8 cellular contexts compared by ENCODE assay signal in the genomic region with DNA sequence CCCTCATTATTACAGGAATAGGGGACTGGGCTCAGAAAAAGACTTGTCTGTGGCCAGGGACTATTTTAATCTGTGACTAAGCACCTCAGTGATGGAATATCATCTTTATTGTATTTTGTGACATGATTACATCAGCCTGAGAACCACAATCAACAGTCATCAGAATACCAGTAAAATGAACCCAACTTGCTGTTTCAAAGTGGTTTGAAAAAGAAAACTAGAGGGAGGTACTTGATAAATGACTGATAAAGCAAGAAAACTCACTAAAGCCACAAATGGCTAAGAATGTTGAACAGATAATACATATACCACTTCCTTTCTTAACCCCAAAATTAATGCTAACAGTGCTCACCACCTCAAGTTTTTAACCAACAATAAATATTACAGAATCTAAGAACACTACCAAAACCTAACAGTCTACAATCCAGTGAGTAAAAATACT.
DNase-seq lines count a peak whose midpoint lies in the region; ATAC-seq lines count a peak whose summit lies in the region.

No MANE protein-coding gene starts in this region.

- H3K27ac ChIP-seq in right cardiac atrium (ENCODE audit: low read length), result no peak overlapping the region

- H3K27ac Mint-ChIP-seq in activated CD4-positive, alpha-beta memory T cell treated with anti-CD3 and anti-CD28 coated beads, Interleukin-2, amount 10 ng/mL, durations not matched to agents 7 days and 5 days, result peak overlapping the region; percentile 72

- peaks cover 27% of the 10 kb centered on the region for H3K36me3 Mint-ChIP-seq in activated T-cell treated with anti-CD3 and anti-CD28 coated beads, Interleukin-2, amount 50 U/mL, for 4 hours (ENCODE audit: insufficient read depth)
- H3K36me3 Mint-ChIP-seq in activated CD4-positive, alpha-beta memory T cell treated with anti-CD3 and anti-CD28 coated beads, Interleukin-2, amount 10 ng/mL, durations not matched to agents 7 days and 5 days (ENCODE audit: low read depth), result peaks cover 41% of the 10 kb centered on the region

- intact Hi-C loops in right cardiac atrium (cut with DNase I), result no loop called here

- POLR2A ChIA-PET in activated CD4-positive, alpha-beta memory T cell treated with anti-CD3 and anti-CD28 coated beads, Interleukin-2, amount 10 ng/mL, durations not matched to agents 7 days and 5 days (lab: Charles Lee), result interaction anchor here (1.1 to 1.4 kb wide), 2 partner anchors 154 to 172 kb away, joined by 3 to 4 read pairs; a partner anchor contains a TSS

- no peaks in the 10 kb centered on the region for H3K27me3 Mint-ChIP-seq in activated T-cell treated with anti-CD3 and anti-CD28 coated beads, Interleukin-2, amount 50 U/mL, for 4 hours (ENCODE audit: low read depth)
- H3K27me3 Mint-ChIP-seq in activated CD4-positive, alpha-beta memory T cell treated with anti-CD3 and anti-CD28 coated beads, Interleukin-2, amount 10 ng/mL, durations not matched to agents 7 days and 5 days, result no peaks in the 10 kb centered on the region

- peaks cover 3% of the 10 kb centered on the region for H3K4me1 ChIP-seq in right cardiac atrium (ENCODE audit: control insufficient read depth, insufficient read depth, low read length)

- H3K4me3 Mint-ChIP-seq in activated T-cell treated with anti-CD3 and anti-CD28 coated beads, Interleukin-2, amount 50 U/mL, for 4 hours, result peak overlapping the region; percentile 8
- peak overlapping the region; percentile 8 for H3K4me3 Mint-ChIP-seq in activated CD4-positive, alpha-beta memory T cell treated with anti-CD3 and anti-CD28 coated beads, Interleukin-2, amount 10 ng/mL, durations not matched to agents 7 days and 5 days

- CTCF ChIA-PET in activated CD4-positive, alpha-beta memory T cell treated with anti-CD3 and anti-CD28 coated beads, Interleukin-2, amount 10 ng/mL, durations not matched to agents 7 days and 5 days (lab: Charles Lee), result no interaction called here

- no peak overlapping the region for H3K4me3 ChIP-seq in right cardiac atrium (ENCODE audit: low read length)

- DNase-seq in activated T-cell treated with anti-CD3 and anti-CD28 coated beads, Interleukin-2, amount 50 U/mL, for 4 hours, result no peak
- DNase-seq in activated T-cell treated with anti-CD3 and anti-CD28 coated beads, Interleukin-2, amount 50 U/mL, for 48 hours, result no peak
- no peak for DNase-seq in activated CD4-positive, alpha-beta memory T cell treated with anti-CD3 and anti-CD28 coated beads, Interleukin-2, amount 10 ng/mL, durations not matched to agents 7 days and 5 days
- peak; percentile 58 for DNase-seq in renal cortical epithelial cell (ENCODE audit: low read depth)
- no peak for DNase-seq in NCI-H1092 (lab: John Stamatoyannopoulos, UW)
- no peak for DNase-seq in right cardiac atrium
- DNase-seq in NCI-H146 treated with DMSO at 0.1 percent for 48 hours (lab: John Stamatoyannopoulos, UW; ENCODE audit: unreplicated experiment), result no peak

- H3K4me1 Mint-ChIP-seq in activated T-cell treated with anti-CD3 and anti-CD28 coated beads, Interleukin-2, amount 50 U/mL, for 4 hours (ENCODE audit: low read depth), result peaks cover 54% of the 10 kb centered on the region
- H3K4me1 Mint-ChIP-seq in activated CD4-positive, alpha-beta memory T cell treated with anti-CD3 and anti-CD28 coated beads, Interleukin-2, amount 10 ng/mL, durations not matched to agents 7 days and 5 days, result peaks cover 52% of the 10 kb centered on the region

- ATAC-seq in activated T-cell treated with anti-CD3 and anti-CD28 coated beads, Interleukin-2, amount 50 U/mL, for 4 hours, result peak; percentile 92 to 94
- peak; percentile 63 for ATAC-seq in HG03159 (IDR thresholded peaks at IDR 0.05; ENCODE audit: unreplicated experiment)
- no peak for ATAC-seq in right cardiac atrium

- H3K27me3 ChIP-seq in right cardiac atrium (ENCODE audit: control insufficient read depth, insufficient read depth), result no peaks in the 10 kb centered on the region

- no peaks in the 10 kb centered on the region for H3K9me3 Mint-ChIP-seq in activated T-cell treated with anti-CD3 and anti-CD28 coated beads, Interleukin-2, amount 50 U/mL, for 4 hours
- H3K9me3 Mint-ChIP-seq in activated CD4-positive, alpha-beta memory T cell treated with anti-CD3 and anti-CD28 coated beads, Interleukin-2, amount 10 ng/mL, durations not matched to agents 7 days and 5 days, result no peaks in the 10 kb centered on the region

- no peaks in the 10 kb centered on the region for H3K9me3 ChIP-seq in right cardiac atrium (ENCODE audit: control insufficient read depth, low read length)

Comparison
In these comparisons a context has a peak if more than half of its experiments do, and no peak if none do; other contexts are left out.
1. ATAC-seq: peak in activated T-cell treated with anti-CD3 and anti-CD28 coated beads, Interleukin-2, amount 50 U/mL, for 4 hours (2 of 2) and HG03159 (single experiment); none in right cardiac atrium (0 of 2).